34 cellular contexts compared by ENCODE assay signal in genomic region chr3:50491023-50491422, GRCh38. TPM values are rescaled to one million over a fixed set of nuclear protein-coding genes. Genes with fewer than 3 reads are reported as not detected.
DNase-seq lines count a peak whose midpoint lies in the region; ATAC-seq and TF ChIP-seq lines count a peak whose summit lies in the region.
"Had no signal": no experiment of that assay in that cellular context is flagged by ENCODE, and none has a peak within 500 bp of the region (broad histone marks: within the 10 kb centered on the region; RNA-seq: fewer than 3 reads in every experiment).

No MANE protein-coding gene starts in this region.

- intact Hi-C loops in activated CD8-positive, alpha-beta T cell treated with anti-CD3 and anti-CD28 coated beads for 36 hours (cut with micrococcal nuclease) = no loop called here
- intact Hi-C loops in activated T-helper 2 cell treated with anti-CD3 and anti-CD28 coated beads, Interferon-gamma antibody, Interleukin-2, Interleukin-4, amounts not matched to agents 10 μg/mL and 5 μg/mL and 100 μg/mL, durations not matched to agents 14 hours and 24 hours and 36 hours (cut with micrococcal nuclease) = no loop called here
- intact Hi-C loops in head of caudate nucleus (cut with DNase I) = no loop called here

- peaks cover 20% of the 10 kb centered on the region for H3K4me1 Mint-ChIP-seq in activated CD8-positive, alpha-beta T cell treated with anti-CD3 and anti-CD28 coated beads for 36 hours (ENCODE audit: low read depth)
- peaks cover 25% of the 10 kb centered on the region for H3K4me1 Mint-ChIP-seq in activated CD8-positive, alpha-beta T cell treated with anti-CD3 and anti-CD28 coated beads, Interleukin-2, amount 10 ng/mL, durations not matched to agents 7 days and 5 days (ENCODE audit: low read depth)
- peaks cover 0 to 6% (median 4%) of the 10 kb centered on the region in 4 donors for H3K4me1 Mint-ChIP-seq in CD4-positive, CD25-positive, alpha-beta regulatory T cell
- peaks cover 20% of the 10 kb centered on the region for H3K4me1 Mint-ChIP-seq in activated T-helper 2 cell treated with anti-CD3 and anti-CD28 coated beads, Interferon-gamma antibody, Interleukin-2, Interleukin-4, amounts not matched to agents 10 μg/mL and 5 μg/mL and 100 μg/mL, durations not matched to agents 14 hours and 24 hours and 36 hours (ENCODE audit: low read depth)
- H3K4me1 Mint-ChIP-seq: memory B cell had no signal

- H3K27me3 ChIP-seq in CD4-positive, CD25-positive, alpha-beta regulatory T cell (ENCODE audit: control insufficient read depth, insufficient read depth, low read length) = no peaks in the 10 kb centered on the region
- H3K27me3 ChIP-seq: brain microvascular endothelial cell, dorsolateral prefrontal cortex, esophagus muscularis mucosa, heart left ventricle, left lung, Peyer's patch, tibial nerve had no signal

- ATAC-seq in activated CD8-positive, alpha-beta T cell treated with anti-CD3 and anti-CD28 coated beads for 36 hours = peak; percentile 82
- no peak for ATAC-seq in activated CD8-positive, alpha-beta T cell treated with anti-CD3 and anti-CD28 coated beads, Interleukin-2, amount 10 ng/mL, durations not matched to agents 7 days and 5 days
- ATAC-seq in CD4-positive, CD25-positive, alpha-beta regulatory T cell (ENCODE audit: low read depth in 2 of 2) = no peak
- ATAC-seq in HG03439 (IDR thresholded peaks at IDR 0.05; ENCODE audit: unreplicated experiment) (peak; percentile 53), GM19328 (IDR thresholded peaks at IDR 0.05; ENCODE audit: unreplicated experiment) (no peak)
- ATAC-seq: CD8-positive, alpha-beta T cell; left lung had no signal

- H3K27me3 Mint-ChIP-seq in activated CD8-positive, alpha-beta T cell treated with anti-CD3 and anti-CD28 coated beads for 36 hours = no peaks in the 10 kb centered on the region
- no peaks in the 10 kb centered on the region for H3K27me3 Mint-ChIP-seq in activated CD8-positive, alpha-beta T cell treated with anti-CD3 and anti-CD28 coated beads, Interleukin-2, amount 10 ng/mL, durations not matched to agents 7 days and 5 days (ENCODE audit: low read depth)
- no peaks in the 10 kb centered on the region for H3K27me3 Mint-ChIP-seq in CD4-positive, CD25-positive, alpha-beta regulatory T cell
- no peaks in the 10 kb centered on the region for H3K27me3 Mint-ChIP-seq in activated T-helper 2 cell treated with anti-CD3 and anti-CD28 coated beads, Interferon-gamma antibody, Interleukin-2, Interleukin-4, amounts not matched to agents 10 μg/mL and 5 μg/mL and 100 μg/mL, durations not matched to agents 14 hours and 24 hours and 36 hours (ENCODE audit: low read depth)

- H3K4me1 ChIP-seq in CD4-positive, CD25-positive, alpha-beta regulatory T cell (ENCODE audit: control insufficient read depth, insufficient read depth, low read length, poor library complexity, severe bottlenecking) = no peaks in the 10 kb centered on the region
- H3K4me1 ChIP-seq: esophagus muscularis mucosa, Peyer's patch, tibial nerve had no signal

- H3K36me3 Mint-ChIP-seq in activated CD8-positive, alpha-beta T cell treated with anti-CD3 and anti-CD28 coated beads for 36 hours (ENCODE audit: low read depth) = no peaks in the 10 kb centered on the region
- no peaks in the 10 kb centered on the region for H3K36me3 Mint-ChIP-seq in activated CD8-positive, alpha-beta T cell treated with anti-CD3 and anti-CD28 coated beads, Interleukin-2, amount 10 ng/mL, durations not matched to agents 7 days and 5 days (ENCODE audit: low read depth)
- no peaks in the 10 kb centered on the region for H3K36me3 Mint-ChIP-seq in CD4-positive, CD25-positive, alpha-beta regulatory T cell
- H3K36me3 Mint-ChIP-seq in activated T-helper 2 cell treated with anti-CD3 and anti-CD28 coated beads, Interferon-gamma antibody, Interleukin-2, Interleukin-4, amounts not matched to agents 10 μg/mL and 5 μg/mL and 100 μg/mL, durations not matched to agents 14 hours and 24 hours and 36 hours (ENCODE audit: low read depth) = no peaks in the 10 kb centered on the region
- H3K36me3 Mint-ChIP-seq: CD8-positive, alpha-beta T cell; memory B cell had no signal

- no peak overlapping the region for H3K4me3 ChIP-seq in CD4-positive, CD25-positive, alpha-beta regulatory T cell (ENCODE audit: low read depth, low read length)
- H3K4me3 ChIP-seq: dorsolateral prefrontal cortex, esophagus muscularis mucosa, heart left ventricle, left lung, Peyer's patch, skin epidermis, tibial nerve had no signal

- DNase-seq in activated CD8-positive, alpha-beta T cell treated with anti-CD3 and anti-CD28 coated beads for 36 hours = peak; percentile 56
- no peak for DNase-seq in activated CD8-positive, alpha-beta T cell treated with anti-CD3 and anti-CD28 coated beads, Interleukin-2, amount 10 ng/mL, durations not matched to agents 7 days and 5 days
- DNase-seq in CD4-positive, CD25-positive, alpha-beta regulatory T cell = peak in 1 of 3 donors; percentile 14
- DNase-seq in activated T-helper 2 cell treated with anti-CD3 and anti-CD28 coated beads, Interferon-gamma antibody, Interleukin-2, Interleukin-4, amounts not matched to agents 10 μg/mL and 5 μg/mL and 100 μg/mL, durations not matched to agents 14 hours and 24 hours and 36 hours (ENCODE audit: low spot score) = no peak
- DNase-seq in head of caudate nucleus (no peak), amniotic stem cell (lab: John Stamatoyannopoulos, UW) (no peak)
- DNase-seq: activated gamma-delta T cell treated with Interleukin-2 at 50 U/mL for 16 hours; activated T-cell treated with anti-CD3 and anti-CD28 coated beads for 4 hours; AML-193; amygdala; brain microvascular endothelial cell; CD8-positive, alpha-beta T cell; cerebellar nuclear complex; DMS 273 treated with DMSO at 0.1 percent for 48 hours; dorsolateral prefrontal cortex; foreskin fibroblast; H9; heart left ventricle; islet precursor cell; left lung; NCI-H1417 treated with DMSO at 0.1 percent for 48 hours; NCI-H2081 treated with DMSO at 0.1 percent for 48 hours; NCI-H226; Peyer's patch; SHP77; T-helper 9 cell; WERI-Rb-1 had no signal

- peak overlapping the region; percentile 35 for H3K27ac Mint-ChIP-seq in activated CD8-positive, alpha-beta T cell treated with anti-CD3 and anti-CD28 coated beads for 36 hours
- no peak overlapping the region for H3K27ac Mint-ChIP-seq in activated CD8-positive, alpha-beta T cell treated with anti-CD3 and anti-CD28 coated beads, Interleukin-2, amount 10 ng/mL, durations not matched to agents 7 days and 5 days
- H3K27ac Mint-ChIP-seq in CD4-positive, CD25-positive, alpha-beta regulatory T cell = peak overlapping the region in 2 of 3 donors; percentile 44 to 78
- H3K27ac Mint-ChIP-seq in activated T-helper 2 cell treated with anti-CD3 and anti-CD28 coated beads, Interferon-gamma antibody, Interleukin-2, Interleukin-4, amounts not matched to agents 10 μg/mL and 5 μg/mL and 100 μg/mL, durations not matched to agents 14 hours and 24 hours and 36 hours = peak overlapping the region; percentile 68
- H3K27ac Mint-ChIP-seq: CD8-positive, alpha-beta T cell; memory B cell had no signal

- no peaks in the 10 kb centered on the region for H3K36me3 ChIP-seq in CD4-positive, CD25-positive, alpha-beta regulatory T cell (ENCODE audit: control insufficient read depth, insufficient read depth, low read length)
- H3K36me3 ChIP-seq: brain microvascular endothelial cell, esophagus muscularis mucosa, heart left ventricle, left lung, Peyer's patch, tibial nerve, WERI-Rb-1 had no signal

- H3K27ac ChIP-seq in CD4-positive, CD25-positive, alpha-beta regulatory T cell (ENCODE audit: insufficient read depth, low read length, poor library complexity, severe bottlenecking) = no peak overlapping the region
- H3K27ac ChIP-seq: brain microvascular endothelial cell, dorsolateral prefrontal cortex, esophagus muscularis mucosa, heart left ventricle, KMS-11, left lung, Peyer's patch, skin epidermis, tibial nerve, WERI-Rb-1 had no signal

- CTCF ChIA-PET in activated CD8-positive, alpha-beta T cell treated with anti-CD3 and anti-CD28 coated beads for 36 hours (lab: Charles Lee) = no interaction called here
- CTCF ChIA-PET in activated CD8-positive, alpha-beta T cell treated with anti-CD3 and anti-CD28 coated beads, Interleukin-2, amount 10 ng/mL, durations not matched to agents 7 days and 5 days (lab: Charles Lee) = interaction anchor here (0.6 kb wide), 1 partner anchor 51 kb away, joined by 3 read pairs; no protein-coding TSS in a partner anchor

- H3K9me3 Mint-ChIP-seq in activated CD8-positive, alpha-beta T cell treated with anti-CD3 and anti-CD28 coated beads for 36 hours = no peaks in the 10 kb centered on the region
- H3K9me3 Mint-ChIP-seq in activated CD8-positive, alpha-beta T cell treated with anti-CD3 and anti-CD28 coated beads, Interleukin-2, amount 10 ng/mL, durations not matched to agents 7 days and 5 days (ENCODE audit: insufficient read depth) = no peaks in the 10 kb centered on the region
- no peaks in the 10 kb centered on the region for H3K9me3 Mint-ChIP-seq in CD4-positive, CD25-positive, alpha-beta regulatory T cell
- no peaks in the 10 kb centered on the region for H3K9me3 Mint-ChIP-seq in activated T-helper 2 cell treated with anti-CD3 and anti-CD28 coated beads, Interferon-gamma antibody, Interleukin-2, Interleukin-4, amounts not matched to agents 10 μg/mL and 5 μg/mL and 100 μg/mL, durations not matched to agents 14 hours and 24 hours and 36 hours
- H3K9me3 Mint-ChIP-seq: CD8-positive, alpha-beta T cell; H9 had no signal

- no peak overlapping the region for H3K4me3 Mint-ChIP-seq in activated CD8-positive, alpha-beta T cell treated with anti-CD3 and anti-CD28 coated beads for 36 hours
- no peak overlapping the region for H3K4me3 Mint-ChIP-seq in activated CD8-positive, alpha-beta T cell treated with anti-CD3 and anti-CD28 coated beads, Interleukin-2, amount 10 ng/mL, durations not matched to agents 7 days and 5 days
- no peak overlapping the region for H3K4me3 Mint-ChIP-seq in CD4-positive, CD25-positive, alpha-beta regulatory T cell
- peak overlapping the region; percentile 45 for H3K4me3 Mint-ChIP-seq in activated T-helper 2 cell treated with anti-CD3 and anti-CD28 coated beads, Interferon-gamma antibody, Interleukin-2, Interleukin-4, amounts not matched to agents 10 μg/mL and 5 μg/mL and 100 μg/mL, durations not matched to agents 14 hours and 24 hours and 36 hours (ENCODE audit: low read depth)
- H3K4me3 Mint-ChIP-seq: CD8-positive, alpha-beta T cell; H9; memory B cell had no signal

- H3K9me3 ChIP-seq in CD4-positive, CD25-positive, alpha-beta regulatory T cell (ENCODE audit: control insufficient read depth in 2 of 2, low read length in 2 of 2) = no peaks in the 10 kb centered on the region
- H3K9me3 ChIP-seq: esophagus muscularis mucosa, heart left ventricle, left lung, Peyer's patch, tibial nerve had no signal

- TF ChIP-seq CTCF in activated CD8-positive, alpha-beta T cell treated with anti-CD3 and anti-CD28 coated beads for 36 hours (IDR thresholded peaks at IDR 0.05) = no peak

- POLR2A ChIA-PET in activated CD8-positive, alpha-beta T cell treated with anti-CD3 and anti-CD28 coated beads for 36 hours (lab: Charles Lee) = no interaction called here
- POLR2A ChIA-PET in activated CD8-positive, alpha-beta T cell treated with anti-CD3 and anti-CD28 coated beads, Interleukin-2, amount 10 ng/mL, durations not matched to agents 7 days and 5 days (lab: Charles Lee) = interaction anchor here (1.0 kb wide), 1 partner anchor 78 kb away, joined by 3 read pairs; the partner anchor contains the start of gene HEMK1

RNA-seq across cellular contexts. Expression of gene CACNA2D2, which starts 12.4 kb away (rescaled TPM):
- total RNA-seq in activated CD8-positive, alpha-beta T cell treated with anti-CD3 and anti-CD28 coated beads for 36 hours = 1 to 10 TPM; 1.6 to 2.1 TPM
- under 1 TPM; 0.78 to 0.95 TPM for total RNA-seq in activated CD8-positive, alpha-beta T cell treated with anti-CD3 and anti-CD28 coated beads, Interleukin-2, amount 10 ng/mL, durations not matched to agents 7 days and 5 days
- total RNA-seq in CD4-positive, CD25-positive, alpha-beta regulatory T cell = 1.2 TPM
- under 1 TPM; 0.24 to 0.52 (median 0.28) TPM for polyA plus RNA-seq in CD4-positive, CD25-positive, alpha-beta regulatory T cell
- total RNA-seq in activated T-helper 2 cell treated with anti-CD3 and anti-CD28 coated beads, Interferon-gamma antibody, Interleukin-2, Interleukin-4, amounts not matched to agents 10 μg/mL and 5 μg/mL and 100 μg/mL, durations not matched to agents 14 hours and 24 hours and 36 hours = 0.46 and 0.59 TPM in 2 replicates

Comparison
In these comparisons a context has a peak if more than half of its experiments do, and no peak if none do; other contexts are left out.
1. ATAC-seq: peak in activated CD8-positive, alpha-beta T cell treated with anti-CD3 and anti-CD28 coated beads for 36 hours (single experiment) and HG03439 (single experiment); none in activated CD8-positive, alpha-beta T cell treated with anti-CD3 and anti-CD28 coated beads, Interleukin-2, amount 10 ng/mL, durations not matched to agents 7 days and 5 days (single experiment), CD4-positive, CD25-positive, alpha-beta regulatory T cell (0 of 2) and GM19328 (single experiment).